ENCODE assay signal across 1 cellular context in genomic region chr16:67169642-67170167, GRCh38.
TF ChIP-seq lines count a peak whose summit lies in the region.

No MANE protein-coding gene starts in this region.

TF ChIP-seq in HepG2, 621 proteins besides CTCF, POLR2A, EP300 and RAD21 (continued from another document and continues in another):
- TF ChIP-seq GMEB1 (CRISPR knock-in tag; IDR thresholded peaks at IDR 0.05; ENCODE audit: borderline replicate concordance) (0 out of 2 replicates have a peak, but pooled peaks have one; percentile 28), ZBTB33 (CRISPR knock-in tag; IDR thresholded peaks at IDR 0.05) (peak; percentile 37; the same call in 1 of the 2 replicates), ZZZ3 (CRISPR knock-in tag; IDR thresholded peaks at IDR 0.05; ENCODE audit: borderline replicate concordance) (0 out of 2 replicates have a peak, but pooled peaks have one; percentile 2), PAX8 (CRISPR knock-in tag; IDR thresholded peaks at IDR 0.05; ENCODE audit: borderline replicate concordance) (0 out of 2 replicates have a peak, but pooled peaks have one; percentile 74), MTERF4 (CRISPR knock-in tag; IDR thresholded peaks at IDR 0.05) (0 out of 2 replicates have a peak, but pooled peaks have one; percentile 34), ZSCAN20 (CRISPR knock-in tag; IDR thresholded peaks at IDR 0.05; ENCODE audit: borderline replicate concordance) (no peak), CBX1 (IDR thresholded peaks at IDR 0.05; ENCODE audit: low read depth) (peak; percentile 15), CENPBD1 (CRISPR knock-in tag; IDR thresholded peaks at IDR 0.05; ENCODE audit: borderline replicate concordance, low read depth) (no peak), PHF8 (CRISPR knock-in tag; IDR thresholded peaks at IDR 0.05) (no peak), XRCC5 (optimal IDR thresholded peaks at IDR 0.05; ENCODE audit: low read length) (peak; percentile 35), SNAPC4 (CRISPR knock-in tag; IDR thresholded peaks at IDR 0.05) (0 out of 2 replicates have a peak, but pooled peaks have one; percentile 20), ZNF557 (CRISPR knock-in tag; IDR thresholded peaks at IDR 0.05) (peak; percentile 30; the same call in 1 of the 2 replicates), ZNF383 (CRISPR knock-in tag; IDR thresholded peaks at IDR 0.05; ENCODE audit: borderline replicate concordance) (0 out of 2 replicates have a peak, but pooled peaks have one; percentile 57), ZNF274 (CRISPR knock-in tag; IDR thresholded peaks at IDR 0.05) (no peak), TARDBP (CRISPR knock-in tag; IDR thresholded peaks at IDR 0.05) (peak; percentile 33; the same call in 1 of the 2 replicates), ZBTB8A (CRISPR knock-in tag; IDR thresholded peaks at IDR 0.05; ENCODE audit: borderline replicate concordance, low read depth) (peak; percentile 21; the same call in 1 of the 2 replicates), HOXA5 (CRISPR knock-in tag; IDR thresholded peaks at IDR 0.05) (peak; percentile 37; the same call in 1 of the 2 replicates), SYNCRIP (IDR thresholded peaks at IDR 0.05; ENCODE audit: insufficient read depth, low read depth, low read length) (no peak), U2AF1 (optimal IDR thresholded peaks at IDR 0.05; ENCODE audit: low read depth, low read length) (peak; percentile 34), ZBTB21 (CRISPR knock-in tag; IDR thresholded peaks at IDR 0.05) (0 out of 2 replicates have a peak, but pooled peaks have one; percentile 7), TAF1 (CRISPR knock-in tag; IDR thresholded peaks at IDR 0.05) (no peak)
- TF ChIP-seq, protein P1, sequence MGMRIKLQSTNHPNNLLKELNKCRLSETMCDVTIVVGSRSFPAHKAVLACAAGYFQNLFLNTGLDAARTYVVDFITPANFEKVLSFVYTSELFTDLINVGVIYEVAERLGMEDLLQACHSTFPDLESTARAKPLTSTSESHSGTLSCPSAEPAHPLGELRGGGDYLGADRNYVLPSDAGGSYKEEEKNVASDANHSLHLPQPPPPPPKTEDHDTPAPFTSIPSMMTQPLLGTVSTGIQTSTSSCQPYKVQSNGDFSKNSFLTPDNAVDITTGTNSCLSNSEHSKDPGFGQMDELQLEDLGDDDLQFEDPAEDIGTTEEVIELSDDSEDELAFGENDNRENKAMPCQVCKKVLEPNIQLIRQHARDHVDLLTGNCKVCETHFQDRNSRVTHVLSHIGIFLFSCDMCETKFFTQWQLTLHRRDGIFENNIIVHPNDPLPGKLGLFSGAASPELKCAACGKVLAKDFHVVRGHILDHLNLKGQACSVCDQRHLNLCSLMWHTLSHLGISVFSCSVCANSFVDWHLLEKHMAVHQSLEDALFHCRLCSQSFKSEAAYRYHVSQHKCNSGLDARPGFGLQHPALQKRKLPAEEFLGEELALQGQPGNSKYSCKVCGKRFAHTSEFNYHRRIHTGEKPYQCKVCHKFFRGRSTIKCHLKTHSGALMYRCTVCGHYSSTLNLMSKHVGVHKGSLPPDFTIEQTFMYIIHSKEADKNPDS (CRISPR knock-in tag; IDR thresholded peaks at IDR 0.05), result 0 out of 2 replicates have a peak, but pooled peaks have one; percentile 3
- TF ChIP-seq, protein P2, sequence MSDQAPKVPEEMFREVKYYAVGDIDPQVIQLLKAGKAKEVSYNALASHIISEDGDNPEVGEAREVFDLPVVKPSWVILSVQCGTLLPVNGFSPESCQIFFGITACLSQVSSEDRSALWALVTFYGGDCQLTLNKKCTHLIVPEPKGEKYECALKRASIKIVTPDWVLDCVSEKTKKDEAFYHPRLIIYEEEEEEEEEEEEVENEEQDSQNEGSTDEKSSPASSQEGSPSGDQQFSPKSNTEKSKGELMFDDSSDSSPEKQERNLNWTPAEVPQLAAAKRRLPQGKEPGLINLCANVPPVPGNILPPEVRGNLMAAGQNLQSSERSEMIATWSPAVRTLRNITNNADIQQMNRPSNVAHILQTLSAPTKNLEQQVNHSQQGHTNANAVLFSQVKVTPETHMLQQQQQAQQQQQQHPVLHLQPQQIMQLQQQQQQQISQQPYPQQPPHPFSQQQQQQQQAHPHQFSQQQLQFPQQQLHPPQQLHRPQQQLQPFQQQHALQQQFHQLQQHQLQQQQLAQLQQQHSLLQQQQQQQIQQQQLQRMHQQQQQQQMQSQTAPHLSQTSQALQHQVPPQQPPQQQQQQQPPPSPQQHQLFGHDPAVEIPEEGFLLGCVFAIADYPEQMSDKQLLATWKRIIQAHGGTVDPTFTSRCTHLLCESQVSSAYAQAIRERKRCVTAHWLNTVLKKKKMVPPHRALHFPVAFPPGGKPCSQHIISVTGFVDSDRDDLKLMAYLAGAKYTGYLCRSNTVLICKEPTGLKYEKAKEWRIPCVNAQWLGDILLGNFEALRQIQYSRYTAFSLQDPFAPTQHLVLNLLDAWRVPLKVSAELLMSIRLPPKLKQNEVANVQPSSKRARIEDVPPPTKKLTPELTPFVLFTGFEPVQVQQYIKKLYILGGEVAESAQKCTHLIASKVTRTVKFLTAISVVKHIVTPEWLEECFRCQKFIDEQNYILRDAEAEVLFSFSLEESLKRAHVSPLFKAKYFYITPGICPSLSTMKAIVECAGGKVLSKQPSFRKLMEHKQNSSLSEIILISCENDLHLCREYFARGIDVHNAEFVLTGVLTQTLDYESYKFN (CRISPR knock-in tag; conservative IDR thresholded peaks at IDR 0.05), result peak; percentile 38; the same call in 1 of the 2 replicates
- TF ChIP-seq, protein P3, sequence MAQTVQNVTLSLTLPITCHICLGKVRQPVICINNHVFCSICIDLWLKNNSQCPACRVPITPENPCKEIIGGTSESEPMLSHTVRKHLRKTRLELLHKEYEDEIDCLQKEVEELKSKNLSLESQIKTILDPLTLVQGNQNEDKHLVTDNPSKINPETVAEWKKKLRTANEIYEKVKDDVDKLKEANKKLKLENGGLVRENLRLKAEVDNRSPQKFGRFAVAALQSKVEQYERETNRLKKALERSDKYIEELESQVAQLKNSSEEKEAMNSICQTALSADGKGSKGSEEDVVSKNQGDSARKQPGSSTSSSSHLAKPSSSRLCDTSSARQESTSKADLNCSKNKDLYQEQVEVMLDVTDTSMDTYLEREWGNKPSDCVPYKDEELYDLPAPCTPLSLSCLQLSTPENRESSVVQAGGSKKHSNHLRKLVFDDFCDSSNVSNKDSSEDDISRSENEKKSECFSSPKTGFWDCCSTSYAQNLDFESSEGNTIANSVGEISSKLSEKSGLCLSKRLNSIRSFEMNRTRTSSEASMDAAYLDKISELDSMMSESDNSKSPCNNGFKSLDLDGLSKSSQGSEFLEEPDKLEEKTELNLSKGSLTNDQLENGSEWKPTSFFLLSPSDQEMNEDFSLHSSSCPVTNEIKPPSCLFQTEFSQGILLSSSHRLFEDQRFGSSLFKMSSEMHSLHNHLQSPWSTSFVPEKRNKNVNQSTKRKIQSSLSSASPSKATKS (CRISPR knock-in tag; IDR thresholded peaks at IDR 0.05), result no peak
- TF ChIP-seq, protein P4, sequence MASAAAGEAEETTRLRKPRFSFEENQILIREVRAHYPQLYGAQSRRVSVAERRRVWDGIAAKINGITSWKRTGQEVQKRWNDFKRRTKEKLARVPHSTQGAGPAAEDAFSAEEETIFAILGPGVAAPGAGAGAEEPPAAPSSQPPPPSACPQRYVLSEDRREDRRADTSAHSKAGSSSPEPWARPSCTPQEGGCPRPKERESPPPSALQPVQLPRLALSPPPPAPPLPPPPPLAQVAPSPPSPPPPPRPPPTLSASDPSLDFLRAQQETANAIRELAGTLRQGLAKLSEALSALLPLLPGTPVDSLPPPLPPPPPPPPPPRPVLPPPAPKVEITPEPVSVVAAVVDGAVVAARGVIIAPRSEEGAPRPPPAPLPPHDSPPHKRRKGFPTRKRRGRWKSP (CRISPR knock-in tag; IDR thresholded peaks at IDR 0.05), result peak; percentile 75; the same call in 1 of the 2 replicates
- TF ChIP-seq, protein P5, sequence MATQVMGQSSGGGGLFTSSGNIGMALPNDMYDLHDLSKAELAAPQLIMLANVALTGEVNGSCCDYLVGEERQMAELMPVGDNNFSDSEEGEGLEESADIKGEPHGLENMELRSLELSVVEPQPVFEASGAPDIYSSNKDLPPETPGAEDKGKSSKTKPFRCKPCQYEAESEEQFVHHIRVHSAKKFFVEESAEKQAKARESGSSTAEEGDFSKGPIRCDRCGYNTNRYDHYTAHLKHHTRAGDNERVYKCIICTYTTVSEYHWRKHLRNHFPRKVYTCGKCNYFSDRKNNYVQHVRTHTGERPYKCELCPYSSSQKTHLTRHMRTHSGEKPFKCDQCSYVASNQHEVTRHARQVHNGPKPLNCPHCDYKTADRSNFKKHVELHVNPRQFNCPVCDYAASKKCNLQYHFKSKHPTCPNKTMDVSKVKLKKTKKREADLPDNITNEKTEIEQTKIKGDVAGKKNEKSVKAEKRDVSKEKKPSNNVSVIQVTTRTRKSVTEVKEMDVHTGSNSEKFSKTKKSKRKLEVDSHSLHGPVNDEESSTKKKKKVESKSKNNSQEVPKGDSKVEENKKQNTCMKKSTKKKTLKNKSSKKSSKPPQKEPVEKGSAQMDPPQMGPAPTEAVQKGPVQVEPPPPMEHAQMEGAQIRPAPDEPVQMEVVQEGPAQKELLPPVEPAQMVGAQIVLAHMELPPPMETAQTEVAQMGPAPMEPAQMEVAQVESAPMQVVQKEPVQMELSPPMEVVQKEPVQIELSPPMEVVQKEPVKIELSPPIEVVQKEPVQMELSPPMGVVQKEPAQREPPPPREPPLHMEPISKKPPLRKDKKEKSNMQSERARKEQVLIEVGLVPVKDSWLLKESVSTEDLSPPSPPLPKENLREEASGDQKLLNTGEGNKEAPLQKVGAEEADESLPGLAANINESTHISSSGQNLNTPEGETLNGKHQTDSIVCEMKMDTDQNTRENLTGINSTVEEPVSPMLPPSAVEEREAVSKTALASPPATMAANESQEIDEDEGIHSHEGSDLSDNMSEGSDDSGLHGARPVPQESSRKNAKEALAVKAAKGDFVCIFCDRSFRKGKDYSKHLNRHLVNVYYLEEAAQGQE (IDR thresholded peaks at IDR 0.05; ENCODE audit: borderline replicate concordance in 1 of 2, low read depth in 1 of 2, low read length in 2 of 2), result 0 out of 4 replicates have a peak, but pooled peaks of 1 of the 2 experiments have one; percentile 10
